10 cellular contexts compared by ENCODE assay signal in the genomic region with DNA sequence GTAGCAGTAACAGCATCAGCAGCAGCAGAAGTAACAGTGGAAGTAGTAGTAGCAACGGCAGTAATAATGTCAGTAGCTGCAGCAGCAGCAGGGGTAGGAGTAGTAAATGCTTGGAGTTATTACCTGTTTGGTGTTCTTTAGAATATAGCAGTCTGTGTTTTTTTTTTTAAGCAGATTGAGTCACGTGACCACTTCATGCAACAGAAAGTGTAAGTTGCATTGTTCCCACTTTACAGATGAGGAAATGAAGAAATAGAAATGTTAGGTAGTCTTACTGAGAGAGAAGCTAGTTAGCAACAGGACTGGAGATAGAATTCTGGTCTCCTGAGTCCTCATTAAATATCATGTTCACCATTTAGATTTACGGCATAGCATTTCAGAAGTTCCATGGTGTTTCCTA.
"Had no signal": no experiment of that assay in that cellular context is flagged by ENCODE, and none has a peak within 500 bp of the region (broad histone marks: within the 10 kb centered on the region; RNA-seq: fewer than 3 reads in every experiment).

No MANE protein-coding gene starts in this region.

- H2AFZ ChIP-seq: GM23248 had no signal

- DNase-seq: GM23248, GOT3, H9, HCEC 1CT, HFFc6, IMR-90, Kasumi-1, KG1 had no signal

- H3K27ac ChIP-seq: GM23248, HL-60 had no signal

- H3K4me3 ChIP-seq: GM23248 had no signal

- H3K9ac ChIP-seq: GM23248 had no signal

- FAIRE-seq: H54 had no signal
